8 cellular contexts compared by ENCODE assay signal in the genomic region with DNA sequence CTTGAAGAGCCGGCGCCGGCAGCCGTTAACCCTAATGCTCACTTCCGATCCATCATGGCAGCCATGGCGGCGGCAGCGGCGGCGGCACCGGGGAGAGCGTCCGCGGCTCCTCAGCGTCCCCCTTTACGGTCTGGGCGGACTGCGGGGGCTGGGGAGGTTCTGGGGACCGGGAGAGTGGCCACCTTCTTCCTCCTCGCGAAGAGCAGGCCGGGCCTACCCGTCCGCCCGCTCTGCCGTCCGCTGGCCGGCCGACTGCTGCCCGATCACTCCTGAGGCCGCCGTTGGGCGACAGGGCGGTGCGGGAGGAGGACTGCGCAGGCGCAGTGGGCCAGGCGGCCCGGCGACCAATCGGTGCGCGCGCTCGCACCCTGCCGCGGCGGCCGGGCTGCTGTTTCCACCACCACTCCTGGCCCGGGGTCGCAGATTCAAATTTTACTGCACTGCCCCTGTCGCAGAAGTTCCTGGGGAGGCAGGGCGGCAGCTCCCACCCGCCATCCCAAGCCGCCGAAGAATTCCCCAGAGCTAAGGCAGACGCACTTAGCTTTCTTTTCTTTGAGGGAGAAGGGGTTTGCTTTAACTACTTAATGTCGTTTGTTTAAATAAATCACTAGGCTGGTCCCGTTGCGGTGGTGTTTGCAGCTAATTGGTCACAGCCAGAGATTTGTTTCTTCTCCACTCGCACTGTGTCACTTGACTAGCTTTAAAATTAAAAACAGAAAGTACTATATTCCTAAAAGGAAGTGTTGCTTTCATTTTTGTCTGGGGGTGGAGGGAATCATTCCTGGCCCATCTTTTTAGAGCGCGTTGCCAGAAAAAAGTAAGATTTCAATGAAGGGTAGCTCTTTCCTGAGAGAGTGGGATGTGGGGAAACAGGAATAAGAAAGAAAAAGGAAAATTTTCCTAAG. TPM values are rescaled to one million over a fixed set of nuclear protein-coding genes. Genes with fewer than 3 reads are reported as not detected.
DNase-seq lines count a peak whose midpoint lies in the region; ATAC-seq and TF ChIP-seq lines count a peak whose summit lies in the region.

A gene (minus strand): TSS at position 290 of the 905 bp plus-strand sequence. CDS start 452 bp downstream, outside the sequence.

- H3K36me3 Mint-ChIP-seq in T-helper 17 cell (ENCODE audit: low read depth), result no peaks in the 10 kb centered on the region

- H3K4me3 ChIP-seq in prostate gland (peak within 1 kb of the TSS; percentile 66 to 97), upper lobe of right lung (peak within 1 kb of the TSS; percentile 96)

- H3K27ac ChIP-seq in prostate gland, result peak within 1 kb of the TSS; percentile 97 to 99
- peak within 1 kb of the TSS; percentile 99 for H3K27ac ChIP-seq in upper lobe of right lung

- intact Hi-C loops in left cardiac atrium (cut with DNase I) (loop anchor here in 1 of 2 donors (10.0 kb wide), 1 partner anchor 138 kb away; no protein-coding TSS in a partner anchor), prostate gland (cut with DNase I) (loop anchor here (10.0 kb wide), 3 partner anchors 132 to 318 kb away; a partner anchor contains a TSS), upper lobe of right lung (cut with DNase I) (no loop called here)

- peak; percentile 99 for TF ChIP-seq POLR2A in GM15510 (IDR thresholded peaks at IDR 0.05; ENCODE audit: borderline replicate concordance, extremely low read depth, insufficient read length)
- peak; percentile 99 for TF ChIP-seq POLR2A in prostate gland (IDR thresholded peaks at IDR 0.05)

- TF ChIP-seq CTCF in prostate gland (IDR thresholded peaks at IDR 0.05) (peak in 1 of 4 experiments; percentile 8), upper lobe of right lung (IDR thresholded peaks at IDR 0.05) (no peak)

- H3K36me3 ChIP-seq in prostate gland, result no peaks in the 10 kb centered on the region
- no peaks in the 10 kb centered on the region for H3K36me3 ChIP-seq in upper lobe of right lung

- H3K4me1 Mint-ChIP-seq in T-helper 17 cell, result peaks cover 31% of the 10 kb centered on the region

- WGBS in prostate gland, result 1% methylated on average over 62 of the region's 63 CpGs

- DNase-seq in NCI-H1436 treated with DMSO at 0.1 percent for 48 hours (lab: John Stamatoyannopoulos, UW) (peak; percentile 20), T-helper 17 cell (peak; percentile 79 to 89 (median 82)), amniotic stem cell (lab: John Stamatoyannopoulos, UW) (peak; percentile 52), left cardiac atrium (peak; percentile 92), prostate gland (ENCODE audit: low spot score) (peak; percentile 86), upper lobe of right lung (peak; percentile 96)

- H3K4me1 ChIP-seq in prostate gland (replicated peaks) (no peaks in the 10 kb centered on the region), upper lobe of right lung (peaks cover 23% of the 10 kb centered on the region)

- H3K9me3 ChIP-seq in T-helper 17 cell (ENCODE audit: control insufficient read depth, low read length, poor library complexity, severe bottlenecking) (no peaks in the 10 kb centered on the region), prostate gland (no peaks in the 10 kb centered on the region), upper lobe of right lung (no peaks in the 10 kb centered on the region)

- H3K4me3 Mint-ChIP-seq in T-helper 17 cell, result peak within 1 kb of the TSS; percentile 97

- no peaks in the 10 kb centered on the region for H3K27me3 Mint-ChIP-seq in T-helper 17 cell

- H3K27me3 ChIP-seq in prostate gland (replicated peaks; ENCODE audit: insufficient read depth) (no peaks in the 10 kb centered on the region), upper lobe of right lung (no peaks in the 10 kb centered on the region)

- peak within 1 kb of the TSS; percentile 96 for H3K27ac Mint-ChIP-seq in T-helper 17 cell

- ATAC-seq in HG02840 (IDR thresholded peaks at IDR 0.05; ENCODE audit: low FRiP score, unreplicated experiment) (peak; percentile 90), T-helper 17 cell (peak; percentile 79), left cardiac atrium (peak; percentile 95 to 96), upper lobe of right lung (peak; percentile 95)

RNA-seq across cellular contexts. Expression of the gene that starts here (rescaled TPM):
- 10 to 100 TPM; 47.8 to 65.5 TPM for total RNA-seq in T-helper 17 cell
- total RNA-seq in left cardiac atrium, result 100 to 1,000 TPM; 124 to 133 TPM
- 100 to 1,000 TPM in 1 of 2 donors, 10 to 100 TPM in 1; 98.2 to 102 TPM for total RNA-seq in prostate gland
- total RNA-seq in upper lobe of right lung, result 112 TPM

Comparison
In these comparisons a context has a peak if more than half of its experiments do, and no peak if none do; other contexts are left out.
1. Peak in every context shown above with its lines: DNase-seq, ATAC-seq, H3K4me3 ChIP-seq and H3K27ac ChIP-seq.
2. DNase-seq: peak in every context shown above with its lines; median percentile 96 in upper lobe of right lung; 92 in left cardiac atrium; 86 in prostate gland; 82 in T-helper 17 cell; 52 in amniotic stem cell; 20 in NCI-H1436 treated with DMSO at 0.1 percent for 48 hours.